Comparison of ENCODE assay signal across 1 cellular context in the genomic region with DNA sequence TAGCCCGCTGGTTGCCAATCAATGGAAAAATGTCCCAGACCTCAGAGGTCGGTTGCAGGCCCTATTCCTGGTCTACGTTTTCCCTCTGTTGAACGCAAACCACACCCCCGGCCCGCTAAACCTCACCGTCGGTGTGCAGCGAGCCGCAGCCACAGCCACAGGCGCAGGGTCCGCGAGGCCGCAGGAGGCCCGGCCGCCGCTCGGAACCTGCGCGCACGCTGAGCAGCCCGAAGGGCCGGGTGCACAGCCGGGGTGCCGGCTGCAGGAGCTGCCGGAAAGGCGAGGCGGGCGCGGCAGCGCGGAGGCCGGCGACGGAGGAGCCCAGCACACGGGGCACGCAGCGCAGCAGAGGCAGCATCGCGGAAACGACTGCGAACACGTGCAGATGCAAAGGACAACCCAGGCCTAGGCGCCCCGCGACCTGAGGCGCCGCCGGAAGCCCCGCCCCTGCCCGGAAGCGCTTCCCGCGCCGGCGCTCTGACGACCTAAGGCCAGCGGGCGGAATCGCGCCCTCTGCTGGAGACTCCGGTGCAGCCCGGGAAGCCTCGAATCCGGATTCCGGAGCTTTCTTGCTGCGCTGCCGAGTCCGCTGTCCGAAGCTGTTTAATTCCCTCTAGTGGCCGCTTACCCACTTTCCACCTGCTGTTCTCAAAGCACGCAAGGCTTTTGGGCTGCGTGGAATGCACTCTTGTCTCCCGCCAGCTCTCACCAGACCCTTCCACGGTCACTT.
TF ChIP-seq lines count a peak whose summit lies in the region.

Gene C1QBP, minus strand, starts transcription at position 440 of the 730 bp plus-strand sequence. Its CDS starts 82 bp downstream, at position 358.

TF ChIP-seq in HEK293, 187 proteins besides CTCF, POLR2A, EP300 and RAD21 (continued from another document and continues in another):
- TF ChIP-seq TSHZ1 (tag by site-specific recombination; IDR thresholded peaks at IDR 0.05; ENCODE audit: borderline replicate concordance) (no peak), INSM2 (tag by site-specific recombination; IDR thresholded peaks at IDR 0.05) (no peak), TCF7L2 (IDR thresholded peaks at IDR 0.05; ENCODE audit: borderline replicate concordance, low read depth, low read length) (no peak), ZNF146 (tag by site-specific recombination; IDR thresholded peaks at IDR 0.05) (no peak), ZBTB17 (tag by site-specific recombination; IDR thresholded peaks at IDR 0.05) (peak; percentile 85), SALL2 (tag by site-specific recombination; IDR thresholded peaks at IDR 0.05; ENCODE audit: borderline replicate concordance) (no peak), ZNF692 (tag by site-specific recombination; IDR thresholded peaks at IDR 0.05) (peak; percentile 44; the same call in 1 of the 2 replicates), ZFP41 (tag by site-specific recombination; IDR thresholded peaks at IDR 0.05; ENCODE audit: borderline replicate concordance) (no peak), ZNF133 (tag by site-specific recombination; IDR thresholded peaks at IDR 0.05) (no peak), ZNF529 (tag by site-specific recombination; IDR thresholded peaks at IDR 0.05; ENCODE audit: insufficient replicate concordance) (no peak), ZNF350 (tag by site-specific recombination; IDR thresholded peaks at IDR 0.05) (no peak), ZNF324 (tag by site-specific recombination; IDR thresholded peaks at IDR 0.05) (no peak), ZNF560 (tag by site-specific recombination; IDR thresholded peaks at IDR 0.05; ENCODE audit: borderline replicate concordance) (no peak), ZNF664 (tag by site-specific recombination; IDR thresholded peaks at IDR 0.05) (no peak), ZNF223 (tag by site-specific recombination; IDR thresholded peaks at IDR 0.05) (no peak), YY1 (tag by site-specific recombination; IDR thresholded peaks at IDR 0.05) (peak; percentile 52; the same call in 1 of the 2 replicates), HOXD13 (CRISPR knock-in tag; IDR thresholded peaks at IDR 0.05; ENCODE audit: borderline replicate concordance) (peak; percentile 38; the same call in 1 of the 2 replicates), SCRT2 (tag by site-specific recombination; IDR thresholded peaks at IDR 0.05) (peak; percentile 52; the same call in 1 of the 2 replicates), ZNF830 (tag by site-specific recombination; IDR thresholded peaks at IDR 0.05; ENCODE audit: low read depth) (no peak), ZNF184 (tag by site-specific recombination; IDR thresholded peaks at IDR 0.05) (no peak), KLF10 (tag by site-specific recombination; IDR thresholded peaks at IDR 0.05) (peak; percentile 59; the same call in 1 of the 2 replicates), ZBTB21 (tag by site-specific recombination; IDR thresholded peaks at IDR 0.05) (no peak), ZBTB1 (tag by site-specific recombination; IDR thresholded peaks at IDR 0.05) (no peak), ZSCAN4 (tag by site-specific recombination; IDR thresholded peaks at IDR 0.05) (no peak), ZBTB7A (tag by site-specific recombination; IDR thresholded peaks at IDR 0.05; ENCODE audit: low read depth) (no peak), WT1 (tag by site-specific recombination; IDR thresholded peaks at IDR 0.05) (no peak), ZNF302 (tag by site-specific recombination; IDR thresholded peaks at IDR 0.05; ENCODE audit: low read depth) (no peak), ZNF621 (tag by site-specific recombination; IDR thresholded peaks at IDR 0.05) (no peak), EGR2 (tag by site-specific recombination; IDR thresholded peaks at IDR 0.05; ENCODE audit: low read depth) (no peak), ZNF404 (tag by site-specific recombination; IDR thresholded peaks at IDR 0.05) (no peak), ZNF701 (tag by site-specific recombination; IDR thresholded peaks at IDR 0.05) (no peak), ZNF785 (tag by site-specific recombination; IDR thresholded peaks at IDR 0.05) (no peak), ZNF623 (tag by site-specific recombination; IDR thresholded peaks at IDR 0.05) (no peak)
- TF ChIP-seq, protein P1, sequence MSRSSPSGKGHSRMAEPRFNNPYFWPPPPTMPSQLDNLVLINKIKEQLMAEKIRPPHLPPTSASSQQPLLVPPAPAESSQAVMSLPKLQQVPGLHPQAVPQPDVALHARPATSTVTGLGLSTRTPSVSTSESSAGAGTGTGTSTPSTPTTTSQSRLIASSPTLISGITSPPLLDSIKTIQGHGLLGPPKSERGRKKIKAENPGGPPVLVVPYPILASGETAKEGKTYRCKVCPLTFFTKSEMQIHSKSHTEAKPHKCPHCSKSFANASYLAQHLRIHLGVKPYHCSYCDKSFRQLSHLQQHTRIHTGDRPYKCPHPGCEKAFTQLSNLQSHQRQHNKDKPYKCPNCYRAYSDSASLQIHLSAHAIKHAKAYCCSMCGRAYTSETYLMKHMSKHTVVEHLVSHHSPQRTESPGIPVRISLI (tag by site-specific recombination; IDR thresholded peaks at IDR 0.05): no peak
- TF ChIP-seq, protein P2, sequence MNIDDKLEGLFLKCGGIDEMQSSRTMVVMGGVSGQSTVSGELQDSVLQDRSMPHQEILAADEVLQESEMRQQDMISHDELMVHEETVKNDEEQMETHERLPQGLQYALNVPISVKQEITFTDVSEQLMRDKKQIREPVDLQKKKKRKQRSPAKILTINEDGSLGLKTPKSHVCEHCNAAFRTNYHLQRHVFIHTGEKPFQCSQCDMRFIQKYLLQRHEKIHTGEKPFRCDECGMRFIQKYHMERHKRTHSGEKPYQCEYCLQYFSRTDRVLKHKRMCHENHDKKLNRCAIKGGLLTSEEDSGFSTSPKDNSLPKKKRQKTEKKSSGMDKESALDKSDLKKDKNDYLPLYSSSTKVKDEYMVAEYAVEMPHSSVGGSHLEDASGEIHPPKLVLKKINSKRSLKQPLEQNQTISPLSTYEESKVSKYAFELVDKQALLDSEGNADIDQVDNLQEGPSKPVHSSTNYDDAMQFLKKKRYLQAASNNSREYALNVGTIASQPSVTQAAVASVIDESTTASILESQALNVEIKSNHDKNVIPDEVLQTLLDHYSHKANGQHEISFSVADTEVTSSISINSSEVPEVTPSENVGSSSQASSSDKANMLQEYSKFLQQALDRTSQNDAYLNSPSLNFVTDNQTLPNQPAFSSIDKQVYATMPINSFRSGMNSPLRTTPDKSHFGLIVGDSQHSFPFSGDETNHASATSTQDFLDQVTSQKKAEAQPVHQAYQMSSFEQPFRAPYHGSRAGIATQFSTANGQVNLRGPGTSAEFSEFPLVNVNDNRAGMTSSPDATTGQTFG (tag by site-specific recombination; IDR thresholded peaks at IDR 0.05; ENCODE audit: borderline replicate concordance): no peak
- TF ChIP-seq, protein P3, sequence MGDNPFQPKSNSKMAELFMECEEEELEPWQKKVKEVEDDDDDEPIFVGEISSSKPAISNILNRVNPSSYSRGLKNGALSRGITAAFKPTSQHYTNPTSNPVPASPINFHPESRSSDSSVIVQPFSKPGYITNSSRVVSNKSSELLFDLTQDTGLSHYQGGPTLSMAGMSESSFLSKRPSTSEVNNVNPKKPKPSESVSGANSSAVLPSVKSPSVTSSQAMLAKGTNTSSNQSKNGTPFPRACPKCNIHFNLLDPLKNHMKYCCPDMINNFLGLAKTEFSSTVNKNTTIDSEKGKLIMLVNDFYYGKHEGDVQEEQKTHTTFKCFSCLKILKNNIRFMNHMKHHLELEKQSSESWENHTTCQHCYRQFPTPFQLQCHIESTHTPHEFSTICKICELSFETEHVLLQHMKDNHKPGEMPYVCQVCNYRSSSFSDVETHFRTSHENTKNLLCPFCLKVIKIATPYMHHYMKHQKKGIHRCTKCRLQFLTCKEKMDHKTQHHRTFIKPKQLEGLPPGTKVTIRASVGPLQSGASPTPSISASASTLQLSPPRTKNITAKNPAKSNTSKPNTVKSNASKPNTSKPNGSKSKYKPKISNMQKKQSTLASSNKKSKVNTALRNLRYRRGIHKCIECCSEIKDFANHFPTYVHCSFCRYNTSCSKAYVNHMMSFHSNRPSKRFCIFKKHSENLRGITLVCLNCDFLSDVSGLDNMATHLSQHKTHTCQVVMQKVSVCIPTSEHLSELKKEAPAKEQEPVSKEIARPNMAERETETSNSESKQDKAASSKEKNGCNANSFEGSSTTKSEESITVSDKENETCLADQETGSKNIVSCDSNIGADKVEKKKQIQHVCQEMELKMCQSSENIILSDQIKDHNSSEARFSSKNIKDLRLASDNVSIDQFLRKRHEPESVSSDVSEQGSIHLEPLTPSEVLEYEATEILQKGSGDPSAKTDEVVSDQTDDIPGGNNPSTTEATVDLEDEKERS (tag by site-specific recombination; IDR thresholded peaks at IDR 0.05): no peak
- TF ChIP-seq, protein P4, sequence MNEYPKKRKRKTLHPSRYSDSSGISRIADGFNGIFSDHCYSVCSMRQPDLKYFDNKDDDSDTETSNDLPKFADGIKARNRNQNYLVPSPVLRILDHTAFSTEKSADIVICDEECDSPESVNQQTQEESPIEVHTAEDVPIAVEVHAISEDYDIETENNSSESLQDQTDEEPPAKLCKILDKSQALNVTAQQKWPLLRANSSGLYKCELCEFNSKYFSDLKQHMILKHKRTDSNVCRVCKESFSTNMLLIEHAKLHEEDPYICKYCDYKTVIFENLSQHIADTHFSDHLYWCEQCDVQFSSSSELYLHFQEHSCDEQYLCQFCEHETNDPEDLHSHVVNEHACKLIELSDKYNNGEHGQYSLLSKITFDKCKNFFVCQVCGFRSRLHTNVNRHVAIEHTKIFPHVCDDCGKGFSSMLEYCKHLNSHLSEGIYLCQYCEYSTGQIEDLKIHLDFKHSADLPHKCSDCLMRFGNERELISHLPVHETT (tag by site-specific recombination; IDR thresholded peaks at IDR 0.05): peak; percentile 40; the same call in 1 of the 2 replicates
- TF ChIP-seq, protein P5, sequence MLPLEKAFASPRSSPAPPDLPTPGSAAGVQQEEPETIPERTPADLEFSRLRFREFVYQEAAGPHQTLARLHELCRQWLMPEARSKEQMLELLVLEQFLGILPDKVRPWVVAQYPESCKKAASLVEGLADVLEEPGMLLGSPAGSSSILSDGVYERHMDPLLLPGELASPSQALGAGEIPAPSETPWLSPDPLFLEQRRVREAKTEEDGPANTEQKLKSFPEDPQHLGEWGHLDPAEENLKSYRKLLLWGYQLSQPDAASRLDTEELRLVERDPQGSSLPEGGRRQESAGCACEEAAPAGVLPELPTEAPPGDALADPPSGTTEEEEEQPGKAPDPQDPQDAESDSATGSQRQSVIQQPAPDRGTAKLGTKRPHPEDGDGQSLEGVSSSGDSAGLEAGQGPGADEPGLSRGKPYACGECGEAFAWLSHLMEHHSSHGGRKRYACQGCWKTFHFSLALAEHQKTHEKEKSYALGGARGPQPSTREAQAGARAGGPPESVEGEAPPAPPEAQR (tag by site-specific recombination; IDR thresholded peaks at IDR 0.05): no peak
- TF ChIP-seq, protein P6, sequence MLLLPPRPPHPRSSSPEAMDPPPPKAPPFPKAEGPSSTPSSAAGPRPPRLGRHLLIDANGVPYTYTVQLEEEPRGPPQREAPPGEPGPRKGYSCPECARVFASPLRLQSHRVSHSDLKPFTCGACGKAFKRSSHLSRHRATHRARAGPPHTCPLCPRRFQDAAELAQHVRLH (tag by site-specific recombination; IDR thresholded peaks at IDR 0.05): 0 out of 2 replicates have a peak, but pooled peaks have one; percentile 8
